In the genomic region with DNA sequence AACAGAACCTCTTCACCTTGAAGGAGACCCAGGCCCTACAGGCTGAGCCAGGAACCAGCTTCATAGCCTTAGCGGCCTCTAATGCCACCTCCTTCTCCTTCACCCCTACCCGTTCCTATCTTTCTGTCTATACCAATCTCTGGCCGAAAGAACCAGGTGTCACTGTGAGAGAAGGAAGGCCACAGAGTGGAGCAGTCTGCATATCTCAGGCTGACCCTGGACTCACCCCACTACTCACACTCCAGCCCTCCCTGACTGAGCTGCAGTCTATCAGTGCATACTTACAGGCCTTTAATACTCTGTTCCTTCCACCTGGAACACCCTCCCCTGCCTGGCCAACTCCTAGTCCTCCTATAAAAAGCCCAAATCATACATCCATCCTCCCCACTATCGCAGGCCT, we compare ENCODE assay signal across 9 cellular contexts. TPM values are rescaled to one million over a fixed set of nuclear protein-coding genes. Genes with fewer than 3 reads are reported as not detected.
A peak's percentile ranks its signal among the peaks of the same experiment; 100 is the strongest.
DNase-seq lines count a peak whose midpoint lies in the region; ATAC-seq, FAIRE-seq and TF ChIP-seq lines count a peak whose summit lies in the region.
"Had no signal": no experiment of that assay in that cellular context is flagged by ENCODE, and none has a peak within 500 bp of the region (broad histone marks: within the 10 kb centered on the region; RNA-seq: fewer than 3 reads in every experiment).

No MANE protein-coding gene starts in this region.

- H3K4me1 ChIP-seq in A549, result peaks cover 35% of the 10 kb centered on the region

- intact Hi-C loops in sciatic nerve (cut with DNase I), result no loop called here

- peak overlapping the region; percentile 31 to 98 (median 91) for H3K27ac Mint-ChIP-seq in naive B cell

- H3K4me2 ChIP-seq in A549, result 0 out of 3 replicates have a peak overlapping the region, but pooled peaks have one; percentile 95

- peak overlapping the region; percentile 21 to 99 (median 60) for H3K4me3 Mint-ChIP-seq in naive B cell

- H3K27me3 Mint-ChIP-seq in naive B cell, result no peaks in the 10 kb centered on the region

- CTCF ChIA-PET in A549 (lab: Yijun Ruan, JAX), result interaction anchor here (1.1 to 5.8 kb wide), 5 partner anchors 11 to 587 kb away, joined by 3 to 25 read pairs (median 5); partner anchors contain the start of gene STARD10

- DNase-seq in A549 (ENCODE audit: low read depth in 1 of 2, low spot score in 1 of 2), result no peak
- no peak for DNase-seq in HL-60 (ENCODE audit: low read depth in 1 of 2, low spot score in 1 of 2)
- DNase-seq in caudate nucleus (lab: John Stamatoyannopoulos, UW), result no peak
- no peak for DNase-seq in naive B cell
- no peak for DNase-seq in NCI-H82 treated with DMSO at 0.1 percent for 48 hours (lab: John Stamatoyannopoulos, UW; ENCODE audit: unreplicated experiment)
- DNase-seq in sciatic nerve (ENCODE audit: low spot score), result no peak
- no peak for DNase-seq in NCI-H1092 treated with DMSO at 0.1 percent for 48 hours (lab: John Stamatoyannopoulos, UW)

- no peak for ATAC-seq in A549
- no peak for ATAC-seq in naive B cell (ENCODE audit: low read depth in 2 of 2)
- ATAC-seq in GM18858 (IDR thresholded peaks at IDR 0.05; ENCODE audit: unreplicated experiment), result no peak
- ATAC-seq in sciatic nerve, result no peak

- no peak for TF ChIP-seq POLR2A in A549 (IDR thresholded peaks at IDR 0.05; ENCODE audit: low read length)

- H3K4me1 Mint-ChIP-seq in naive B cell, result peaks cover 67 to 84% (median 72%) of the 10 kb centered on the region in 3 donors

- no peaks in the 10 kb centered on the region for H3K9me3 ChIP-seq in A549

- H3K9me3 Mint-ChIP-seq in naive B cell, result no peaks in the 10 kb centered on the region

- no peaks in the 10 kb centered on the region for H3K36me3 Mint-ChIP-seq in naive B cell

- FAIRE-seq in A549 (lab: Jason Lieb, UNC), result no peak
- FAIRE-seq: D721Med had no signal

- 93% methylated on average over 4 of the region's 4 CpGs for WGBS in A549 (ENCODE audit: missing lambda C conversion rate)

- H3K4me3 ChIP-seq in A549, result no peak overlapping the region
- peak overlapping the region; percentile 51 for H3K4me3 ChIP-seq in HL-60 (replicated peaks; ENCODE audit: insufficient read depth, low read length)

- POLR2A ChIA-PET in A549 (lab: Yijun Ruan, JAX), result no interaction called here

- H3K27ac ChIP-seq in A549 (no peak overlapping the region), HL-60 (replicated peaks) (peak overlapping the region; percentile 22), caudate nucleus (ENCODE audit: low read depth, low read length) (peak overlapping the region; percentile 52)

- H3K27me3 ChIP-seq in HL-60 (ENCODE audit: insufficient read depth, poor library complexity, severe bottlenecking), result no peaks in the 10 kb centered on the region

- no peak for TF ChIP-seq CTCF in A549 (IDR thresholded peaks at IDR 0.05)
- no peak for TF ChIP-seq CTCF in HL-60 (IDR thresholded peaks at IDR 0.05; ENCODE audit: insufficient read depth, low read length)

- TF ChIP-seq RAD21 in A549 (conservative IDR thresholded peaks at IDR 0.05 in 1 of 2, IDR thresholded peaks at IDR 0.05 in 1 of 2), result no peak

- no peak for TF ChIP-seq EP300 in A549 (IDR thresholded peaks at IDR 0.05)

TF ChIP-seq in A549, 52 proteins besides CTCF, POLR2A, EP300 and RAD21:
- TF ChIP-seq, protein P1, sequence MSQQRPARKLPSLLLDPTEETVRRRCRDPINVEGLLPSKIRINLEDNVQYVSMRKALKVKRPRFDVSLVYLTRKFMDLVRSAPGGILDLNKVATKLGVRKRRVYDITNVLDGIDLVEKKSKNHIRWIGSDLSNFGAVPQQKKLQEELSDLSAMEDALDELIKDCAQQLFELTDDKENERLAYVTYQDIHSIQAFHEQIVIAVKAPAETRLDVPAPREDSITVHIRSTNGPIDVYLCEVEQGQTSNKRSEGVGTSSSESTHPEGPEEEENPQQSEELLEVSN (IDR thresholded peaks at IDR 0.05; ENCODE audit: borderline replicate concordance, low read depth), result no peak
- no peak for TF ChIP-seq ZC3H11A (IDR thresholded peaks at IDR 0.05)
- no peak for TF ChIP-seq HOXB13 (CRISPR knock-in tag; IDR thresholded peaks at IDR 0.05; ENCODE audit: low read depth)
- TF ChIP-seq RNF2 (IDR thresholded peaks at IDR 0.05; ENCODE audit: borderline replicate concordance, low read depth), result no peak
- no peak for TF ChIP-seq REST (IDR thresholded peaks at IDR 0.05)
- no peak for TF ChIP-seq JUNB (IDR thresholded peaks at IDR 0.05)
- no peak for TF ChIP-seq MAFK (IDR thresholded peaks at IDR 0.05; ENCODE audit: partially characterized antibody)
- no peak for TF ChIP-seq GATA3 (IDR thresholded peaks at IDR 0.05; ENCODE audit: borderline replicate concordance)
- TF ChIP-seq ZNF302 (CRISPR knock-in tag; IDR thresholded peaks at IDR 0.05), result no peak
- no peak for TF ChIP-seq HOXA7 (CRISPR knock-in tag; IDR thresholded peaks at IDR 0.05)

RNA-seq across cellular contexts. Expression of gene ARAP1, which starts 32.7 kb away (rescaled TPM):
- polyA plus RNA-seq in A549 (2011; rRNA removed) (28.9 and 29.5 TPM in 2 replicates), A549 (2017; fragmentation: RNase III; extraction: RNeasy Plus Mini Kit Qiagen cat#74134 plus additional on column Dnase treatment) (26.2 to 32.8 TPM (median 30.1 TPM) in 3 replicates), naive B cell (ENCODE audit: low read depth in 6 of 6) (10 to 100 TPM in 5 of 6 donors, 1 to 10 TPM in 1; 3.3 to 30.2 (median 14.0) TPM)
- polyA plus RNA-seq in A549 (2012; cell fraction: cytosol; rRNA removed), result 31.6 and 32.7 TPM in 2 replicates
- polyA plus RNA-seq in A549 (2012; cell fraction: nucleus; rRNA removed), result 105 and 129 TPM in 2 replicates
- polyA minus RNA-seq in A549 (2011; rRNA and poly(A)+ RNA removed), result 43.3 and 61.6 TPM in 2 replicates
- 129 TPM for total RNA-seq in sciatic nerve

RNA-seq across cellular contexts. Expression of gene PDE2A, which starts 45.3 kb away (rescaled TPM):
- 1.5 and 1.9 TPM in 2 replicates for polyA plus RNA-seq in A549 (2011; rRNA removed)
- polyA plus RNA-seq in A549 (2012; cell fraction: cytosol; rRNA removed), result 0.37 and 0.54 TPM in 2 replicates
- 1.6 and 2.1 TPM in 2 replicates for polyA plus RNA-seq in A549 (2012; cell fraction: nucleus; rRNA removed)
- 0.62 to 1.4 TPM (median 0.94 TPM) in 3 replicates for polyA plus RNA-seq in A549 (2017; fragmentation: RNase III; extraction: RNeasy Plus Mini Kit Qiagen cat#74134 plus additional on column Dnase treatment)
- 1.7 and 2.2 TPM in 2 replicates for polyA minus RNA-seq in A549 (2011; rRNA and poly(A)+ RNA removed)
- polyA plus RNA-seq in naive B cell (ENCODE audit: low read depth in 6 of 6), result under 1 TPM in 3 of 6 donors, not detected in 3; 0.18 to 0.44 (median 0.36) TPM
- 74.4 TPM for total RNA-seq in sciatic nerve

Comparison
In these comparisons a context has a peak if more than half of its experiments do, and no peak if none do; other contexts are left out.
1. H3K27ac ChIP-seq: peak in HL-60 (single experiment) and caudate nucleus (single experiment); none in A549 (0 of 2).